21 cellular contexts compared by ENCODE assay signal in the genomic region with DNA sequence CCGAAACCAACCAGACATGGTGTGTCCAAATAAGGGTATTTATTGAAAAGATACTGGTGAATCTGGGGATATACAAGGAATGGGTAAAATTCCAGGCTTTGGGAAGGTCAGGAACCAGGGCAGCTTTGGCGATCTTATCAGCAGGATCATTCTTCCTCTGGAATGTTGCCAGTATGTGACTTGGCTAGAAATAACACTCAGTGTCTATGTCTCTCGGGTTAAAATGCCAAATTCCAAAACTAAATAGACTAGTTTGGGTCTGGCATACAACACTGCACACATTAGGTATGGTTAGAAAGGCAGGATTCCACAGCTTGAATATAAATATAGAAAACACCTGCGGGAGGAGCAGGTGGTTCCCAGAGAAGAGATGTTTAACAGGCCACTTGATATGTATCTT.
A peak's percentile ranks its signal among the peaks of the same experiment; 100 is the strongest.
DNase-seq lines count a peak whose midpoint lies in the region; ATAC-seq and TF ChIP-seq lines count a peak whose summit lies in the region.
"Had no signal": no experiment of that assay in that cellular context is flagged by ENCODE, and none has a peak within 500 bp of the region (broad histone marks: within the 10 kb centered on the region; RNA-seq: fewer than 3 reads in every experiment).

No MANE protein-coding gene starts in this region.

- TF ChIP-seq EP300 in suprapubic skin (IDR thresholded peaks at IDR 0.05): no peak

- POLR2A ChIA-PET in CD4-positive, alpha-beta T cell (lab: Charles Lee): no interaction called here

- peak in 2 of 3 experiments; percentile 17 to 46 for DNase-seq in NCI-H1417 (lab: John Stamatoyannopoulos, UW)
- no peak for DNase-seq in NCI-H1417 treated with DMSO at 0.1 percent for 48 hours (lab: John Stamatoyannopoulos, UW)
- DNase-seq in RPMI7951 (ENCODE audit: low read depth): peak; percentile 84
- no peak for DNase-seq in mesothelial cell of epicardium (ENCODE audit: low spot score in 2 of 2, unreplicated experiment in 2 of 2)
- no peak for DNase-seq in suprapubic skin (ENCODE audit: low spot score in 2 of 2)
- no peak for DNase-seq in CD4-positive, alpha-beta T cell
- no peak for DNase-seq in activated CD8-positive, alpha-beta memory T cell treated with anti-CD3 and anti-CD28 coated beads, Interleukin-2, amount 10 ng/mL, durations not matched to agents 7 days and 5 days
- DNase-seq: 8988T; GOT3; left ventricle myocardium inferior; NCI-H1930; nephron progenitor cell; NK-92 treated with Interleukin-12 subunit alpha and Interleukin-12 subunit beta, amount 100 ng/mL, for 24 hours; stimulated activated CD4-positive, alpha-beta T cell treated with anti-CD3 and anti-CD28 coated beads, Interleukin-12 subunit alpha, Interleukin-12 subunit beta, amount 100 ng/mL, for 4 hours had no signal

- no peaks in the 10 kb centered on the region for H3K4me1 ChIP-seq in suprapubic skin
- H3K4me1 ChIP-seq: ascending aorta, left ventricle myocardium inferior had no signal

- H3K36me3 ChIP-seq in KOPT-K1 (ENCODE audit: insufficient read depth, low read length) (no peaks in the 10 kb centered on the region), suprapubic skin (no peaks in the 10 kb centered on the region)
- H3K36me3 ChIP-seq: ascending aorta, left ventricle myocardium inferior had no signal

- H3K9me3 Mint-ChIP-seq in mesothelial cell of epicardium: peaks cover 4% of the 10 kb centered on the region
- peaks cover 3% of the 10 kb centered on the region for H3K9me3 Mint-ChIP-seq in CD4-positive, alpha-beta T cell
- H3K9me3 Mint-ChIP-seq in activated CD8-positive, alpha-beta memory T cell treated with anti-CD3 and anti-CD28 coated beads, Interleukin-2, amount 10 ng/mL, durations not matched to agents 7 days and 5 days (ENCODE audit: low read depth): no peaks in the 10 kb centered on the region
- H3K9me3 Mint-ChIP-seq: nephron progenitor cell had no signal

- no peak for TF ChIP-seq POLR2A in suprapubic skin (IDR thresholded peaks at IDR 0.05)

- H3K27me3 ChIP-seq in suprapubic skin: no peaks in the 10 kb centered on the region
- H3K27me3 ChIP-seq in CD4-positive, alpha-beta T cell (ENCODE audit: control insufficient read depth, insufficient read depth, low read length): no peaks in the 10 kb centered on the region
- H3K27me3 ChIP-seq: ascending aorta had no signal

- intact Hi-C loops in CD4-positive, alpha-beta T cell (cut with DNase I, micrococcal nuclease): no loop called here

- H3K27me3 Mint-ChIP-seq in mesothelial cell of epicardium (ENCODE audit: low read depth): no peaks in the 10 kb centered on the region
- H3K27me3 Mint-ChIP-seq in CD4-positive, alpha-beta T cell: no peaks in the 10 kb centered on the region
- no peaks in the 10 kb centered on the region for H3K27me3 Mint-ChIP-seq in activated CD8-positive, alpha-beta memory T cell treated with anti-CD3 and anti-CD28 coated beads, Interleukin-2, amount 10 ng/mL, durations not matched to agents 7 days and 5 days
- H3K27me3 Mint-ChIP-seq: stimulated activated memory B cell treated with anti-CD40 and anti-IgM and Interleukin-4, amounts not matched to agents 10 μg/mL and 1 μg/mL and 100 μg/mL, for 72 hours; type B pancreatic cell had no signal

- no peaks in the 10 kb centered on the region for H3K36me3 Mint-ChIP-seq in mesothelial cell of epicardium
- no peaks in the 10 kb centered on the region for H3K36me3 Mint-ChIP-seq in CD4-positive, alpha-beta T cell (ENCODE audit: low read depth)
- H3K36me3 Mint-ChIP-seq in activated CD8-positive, alpha-beta memory T cell treated with anti-CD3 and anti-CD28 coated beads, Interleukin-2, amount 10 ng/mL, durations not matched to agents 7 days and 5 days: peaks cover 13% of the 10 kb centered on the region
- H3K36me3 Mint-ChIP-seq: stimulated activated memory B cell treated with anti-CD40 and anti-IgM and Interleukin-4, amounts not matched to agents 10 μg/mL and 1 μg/mL and 100 μg/mL, for 72 hours; type B pancreatic cell had no signal

- WGBS in suprapubic skin: 38% methylated on average over 4 of the region's 4 CpGs

- H3K4me3 ChIP-seq in suprapubic skin: no peak overlapping the region
- H3K4me3 ChIP-seq: ascending aorta, GM12878, left ventricle myocardium inferior had no signal

- no peak overlapping the region for H3K4me3 Mint-ChIP-seq in mesothelial cell of epicardium
- no peak overlapping the region for H3K4me3 Mint-ChIP-seq in CD4-positive, alpha-beta T cell
- no peak overlapping the region for H3K4me3 Mint-ChIP-seq in activated CD8-positive, alpha-beta memory T cell treated with anti-CD3 and anti-CD28 coated beads, Interleukin-2, amount 10 ng/mL, durations not matched to agents 7 days and 5 days
- H3K4me3 Mint-ChIP-seq: nephron progenitor cell; stimulated activated memory B cell treated with anti-CD40 and anti-IgM and Interleukin-4, amounts not matched to agents 10 μg/mL and 1 μg/mL and 100 μg/mL, for 72 hours; T-helper 2 cell treated with Interferon-gamma antibody and Interleukin-4, amounts not matched to agents 5 μg/mL and 100 μg/mL, for 36 hours; type B pancreatic cell had no signal

- CTCF ChIA-PET in CD4-positive, alpha-beta T cell (lab: Charles Lee): no interaction called here
- CTCF ChIA-PET in activated CD8-positive, alpha-beta memory T cell treated with anti-CD3 and anti-CD28 coated beads, Interleukin-2, amount 10 ng/mL, durations not matched to agents 7 days and 5 days (lab: Charles Lee): interaction anchor here (1.2 to 4.0 kb wide), 2 partner anchors 10 to 11 kb away, joined by 4 to 26 read pairs; no protein-coding TSS in a partner anchor

- TF ChIP-seq CTCF in mesothelial cell of epicardium (IDR thresholded peaks at IDR 0.05; ENCODE audit: unreplicated experiment) (no peak), suprapubic skin (IDR thresholded peaks at IDR 0.05) (no peak)
- TF ChIP-seq CTCF in CD4-positive, alpha-beta T cell (IDR thresholded peaks at IDR 0.05): no peak

- no peak for ATAC-seq in CD4-positive, alpha-beta T cell (ENCODE audit: poor library complexity)
- no peak for ATAC-seq in activated CD8-positive, alpha-beta memory T cell treated with anti-CD3 and anti-CD28 coated beads, Interleukin-2, amount 10 ng/mL, durations not matched to agents 7 days and 5 days
- ATAC-seq: GM12878; Right ventricle myocardium inferior; stimulated activated memory B cell treated with anti-CD40 and anti-IgM and Interleukin-4, amounts not matched to agents 10 μg/mL and 1 μg/mL and 100 μg/mL, for 72 hours had no signal

- peaks cover 20% of the 10 kb centered on the region for H3K4me1 Mint-ChIP-seq in mesothelial cell of epicardium
- H3K4me1 Mint-ChIP-seq in CD4-positive, alpha-beta T cell (ENCODE audit: low read depth): peaks cover 38% of the 10 kb centered on the region
- peaks cover 32% of the 10 kb centered on the region for H3K4me1 Mint-ChIP-seq in activated CD8-positive, alpha-beta memory T cell treated with anti-CD3 and anti-CD28 coated beads, Interleukin-2, amount 10 ng/mL, durations not matched to agents 7 days and 5 days
- H3K4me1 Mint-ChIP-seq: nephron progenitor cell had no signal

- peak overlapping the region; percentile 90 for H3K27ac ChIP-seq in KOPT-K1 (ENCODE audit: low read depth, low read length, poor library complexity, severe bottlenecking)
- no peak overlapping the region for H3K27ac ChIP-seq in suprapubic skin
- no peak overlapping the region for H3K27ac ChIP-seq in CD4-positive, alpha-beta T cell (ENCODE audit: low read depth, low read length)
- H3K27ac ChIP-seq: ascending aorta, left ventricle myocardium inferior had no signal

- peak overlapping the region; percentile 18 for H3K27ac Mint-ChIP-seq in mesothelial cell of epicardium
- no peak overlapping the region for H3K27ac Mint-ChIP-seq in CD4-positive, alpha-beta T cell
- H3K27ac Mint-ChIP-seq in activated CD8-positive, alpha-beta memory T cell treated with anti-CD3 and anti-CD28 coated beads, Interleukin-2, amount 10 ng/mL, durations not matched to agents 7 days and 5 days: no peak overlapping the region
- H3K27ac Mint-ChIP-seq: nephron progenitor cell; stimulated activated memory B cell treated with anti-CD40 and anti-IgM and Interleukin-4, amounts not matched to agents 10 μg/mL and 1 μg/mL and 100 μg/mL, for 72 hours; T-helper 2 cell treated with Interferon-gamma antibody and Interleukin-4, amounts not matched to agents 5 μg/mL and 100 μg/mL, for 36 hours; type B pancreatic cell had no signal

- H3K9me3 ChIP-seq in KOPT-K1 (ENCODE audit: insufficient read depth, low read length, poor library complexity, severe bottlenecking) (no peaks in the 10 kb centered on the region), suprapubic skin (no peaks in the 10 kb centered on the region)
- H3K9me3 ChIP-seq in CD4-positive, alpha-beta T cell (ENCODE audit: control insufficient read depth, low read length): no peaks in the 10 kb centered on the region
- H3K9me3 ChIP-seq: ascending aorta, left ventricle myocardium inferior had no signal

Comparison
In these comparisons a context has a peak if more than half of its experiments do, and no peak if none do; other contexts are left out.
1. DNase-seq: peak in NCI-H1417 (2 of 3) and RPMI7951 (single experiment); none in NCI-H1417 treated with DMSO at 0.1 percent for 48 hours (single experiment), mesothelial cell of epicardium (0 of 2), suprapubic skin (0 of 2), CD4-positive, alpha-beta T cell (0 of 10) and activated CD8-positive, alpha-beta memory T cell treated with anti-CD3 and anti-CD28 coated beads, Interleukin-2, amount 10 ng/mL, durations not matched to agents 7 days and 5 days (single experiment).